26 cellular contexts compared by ENCODE assay signal in the genomic region with DNA sequence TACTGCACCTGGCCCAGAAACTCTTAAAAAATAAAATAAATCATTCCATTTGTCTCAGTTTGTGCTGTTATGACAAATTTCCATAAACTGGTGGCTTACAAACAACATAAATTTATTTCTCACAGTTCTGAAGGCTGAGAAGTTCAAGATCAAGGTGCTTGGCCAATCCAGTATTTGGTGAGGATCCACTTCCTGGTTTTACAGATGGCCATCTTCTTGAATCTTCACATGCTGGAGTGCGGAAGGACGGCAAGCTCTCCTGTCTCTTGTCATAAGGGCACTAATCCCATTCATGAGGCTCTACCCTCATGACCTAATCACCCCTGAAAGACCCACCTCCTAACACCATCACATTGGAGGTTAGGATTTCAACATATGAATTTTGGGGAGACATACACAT. TPM values are rescaled to one million over a fixed set of nuclear protein-coding genes. Genes with fewer than 3 reads are reported as not detected.
DNase-seq lines count a peak whose midpoint lies in the region; TF ChIP-seq lines count a peak whose summit lies in the region.
"Had no signal": no experiment of that assay in that cellular context is flagged by ENCODE, and none has a peak within 500 bp of the region (broad histone marks: within the 10 kb centered on the region; RNA-seq: fewer than 3 reads in every experiment).

No MANE protein-coding gene starts in this region.

- no peak overlapping the region for H3K4me3 ChIP-seq in A673 (ENCODE audit: low read depth, low read length, poor library complexity, severe bottlenecking)
- no peak overlapping the region for H3K4me3 ChIP-seq in choroid plexus epithelial cell (ENCODE audit: low read depth, low read length)
- H3K4me3 ChIP-seq: GM12878, smooth muscle cell had no signal

- H3K36me3 ChIP-seq in A673 (ENCODE audit: insufficient read depth, low read length, poor library complexity, severe bottlenecking): no peaks in the 10 kb centered on the region

- TF ChIP-seq CTCF in A673 (conservative IDR thresholded peaks at IDR 0.05; ENCODE audit: low read depth, low read length) (no peak), choroid plexus epithelial cell (conservative IDR thresholded peaks at IDR 0.05; ENCODE audit: low read depth, low read length) (no peak)

- peak; percentile 11 for DNase-seq in A673 (ENCODE audit: low spot score)
- peak; percentile 11 for DNase-seq in Daoy (ENCODE audit: low read depth)
- peak; percentile 1 for DNase-seq in M059J (ENCODE audit: low read depth)
- DNase-seq in choroid plexus epithelial cell (ENCODE audit: low read depth): peak; percentile 20
- DNase-seq in NOMO-1 (lab: John Stamatoyannopoulos, UW; ENCODE audit: unreplicated experiment in 2 of 2): no peak
- DNase-seq in kidney glomerular epithelial cell (lab: John Stamatoyannopoulos, UW): no peak
- DNase-seq in DMS114 treated with DMSO at 0.1 percent for 48 hours (lab: John Stamatoyannopoulos, UW; ENCODE audit: unreplicated experiment): no peak
- DNase-seq in dermis blood vessel endothelial cell: no peak
- DNase-seq: activated CD4-positive, CD25-positive, alpha-beta regulatory T cell; activated gamma-delta T cell treated with Interleukin-2 at 50 U/mL for 16 hours; effector CD8-positive, alpha-beta T cell; foreskin melanocyte; H7; hippocampal formation; left ventricle myocardium superior; midbrain; MM.1S; naive thymus-derived CD8-positive, alpha-beta T cell; NCI-H146; NCI-H510A; stimulated activated CD4-positive, alpha-beta T cell treated with anti-CD3 and anti-CD28 coated beads, Interleukin-2, amount 100 ng/mL, for 24 hours; T-helper 9 cell had no signal

- no peaks in the 10 kb centered on the region for H3K27me3 ChIP-seq in A673 (replicated peaks; ENCODE audit: insufficient read depth, low read depth, low read length, poor library complexity)

- no peaks in the 10 kb centered on the region for H3K9me3 ChIP-seq in A673 (ENCODE audit: low read depth, low read length, poor library complexity, severe bottlenecking)

- CTCF ChIA-PET in A673 (lab: Charles Lee): interaction anchor here (0.6 kb wide), 1 partner anchor 393 kb away, joined by 3 read pairs; no protein-coding TSS in a partner anchor

- intact Hi-C loops in A673 (cut with micrococcal nuclease; ENCODE audit: unreplicated experiment): no loop called here

- no peak overlapping the region for H3K27ac ChIP-seq in A673 (ENCODE audit: low read depth, low read length, poor library complexity, severe bottlenecking)

- H3K4me1 ChIP-seq in A673 (ENCODE audit: insufficient read depth, low read length, poor library complexity, severe bottlenecking): no peaks in the 10 kb centered on the region

- BruUV-seq in A673 (replicated peaks; lab: Mats Ljungman, UMichigan): no TSS peak

- POLR2A ChIA-PET in A673 (lab: Charles Lee; ENCODE audit: low non-redundant PET): no interaction called here

RNA-seq across cellular contexts. Expression of gene MYBPC1, which starts 29.9 kb away (rescaled TPM):
- total RNA-seq in A673 (2021): 0.09 and 0.49 TPM in 2 replicates
- not detected in 2 replicates for total RNA-seq in Daoy (2014; rRNA removed; shearing (Covaris generic))
- not detected in 2 replicates for total RNA-seq in M059J (2014; rRNA removed; shearing (Covaris generic))
- total RNA-seq in dermis blood vessel endothelial cell: not detected in 2 replicates
- total RNA-seq: chondrocyte; GM12878; H7; naive thymus-derived CD8-positive, alpha-beta T cell; omental fat pad; smooth muscle cell had no signal

Comparison
In these comparisons a context has a peak if more than half of its experiments do, and no peak if none do; other contexts are left out.
1. DNase-seq: peak in A673 (single experiment), Daoy (single experiment), M059J (single experiment) and choroid plexus epithelial cell (single experiment); none in NOMO-1 (0 of 2), kidney glomerular epithelial cell (single experiment), DMS114 treated with DMSO at 0.1 percent for 48 hours (single experiment) and dermis blood vessel endothelial cell (single experiment).